Comparison of ENCODE assay signal across 13 cellular contexts in genomic region chr14:25121342-25122129, GRCh38.
DNase-seq lines count a peak whose midpoint lies in the region; ATAC-seq, FAIRE-seq and TF ChIP-seq lines count a peak whose summit lies in the region.
"Had no signal": no experiment of that assay in that cellular context is flagged by ENCODE, and none has a peak within 500 bp of the region (broad histone marks: within the 10 kb centered on the region; RNA-seq: fewer than 3 reads in every experiment).

No MANE protein-coding gene starts in this region.

- H3K4me1 ChIP-seq in HepG2 (ENCODE audit: insufficient read depth, low read length) (no peaks in the 10 kb centered on the region), right lobe of liver (peaks cover 0 to 2% (median 0%) of the 10 kb centered on the region in 4 donors), right atrium auricular region (peaks cover 0 to 34% of the 10 kb centered on the region in 2 donors), vagina (no peaks in the 10 kb centered on the region)

- no peak overlapping the region for H3K9ac ChIP-seq in HepG2 (ENCODE audit: insufficient read depth, low read depth, low read length)

- no peaks in the 10 kb centered on the region for H3K79me2 ChIP-seq in HepG2 (ENCODE audit: insufficient read depth, low read length)

- no peak for TF ChIP-seq RAD21 in HepG2 (CRISPR knock-in tag; IDR thresholded peaks at IDR 0.05)

- H2AFZ ChIP-seq in HepG2 (ENCODE audit: low read length): no peak overlapping the region

- ATAC-seq in HepG2 (peak; percentile 40), right lobe of liver (no peak), HG03432 (IDR thresholded peaks at IDR 0.05; ENCODE audit: unreplicated experiment) (no peak), HG03565 (IDR thresholded peaks at IDR 0.05; ENCODE audit: unreplicated experiment) (no peak)

- no peaks in the 10 kb centered on the region for H3K36me3 ChIP-seq in HepG2 (replicated peaks in 1 of 2; ENCODE audit: control insufficient read depth in 1 of 2, insufficient read depth in 2 of 2, low read length in 2 of 2)
- H3K36me3 ChIP-seq in right lobe of liver: no peaks in the 10 kb centered on the region
- H3K36me3 ChIP-seq in right atrium auricular region: no peaks in the 10 kb centered on the region
- H3K36me3 ChIP-seq in vagina: no peaks in the 10 kb centered on the region

- H3K4me2 ChIP-seq in HepG2 (ENCODE audit: low read depth, low read length): no peak overlapping the region

- no peak overlapping the region for H3K4me3 ChIP-seq in HepG2 (replicated peaks in 1 of 3; ENCODE audit: insufficient read depth in 1 of 3, low read depth in 2 of 3, low read length in 3 of 3)
- H3K4me3 ChIP-seq in right lobe of liver: no peak overlapping the region
- H3K4me3 ChIP-seq in right atrium auricular region: no peak overlapping the region
- no peak overlapping the region for H3K4me3 ChIP-seq in vagina

- H3K9me3 ChIP-seq in HepG2 (ENCODE audit: low read length): no peaks in the 10 kb centered on the region
- H3K9me3 ChIP-seq in right lobe of liver: no peaks in the 10 kb centered on the region
- no peaks in the 10 kb centered on the region for H3K9me3 ChIP-seq in right atrium auricular region
- H3K9me3 ChIP-seq in vagina: no peaks in the 10 kb centered on the region

- POLR2A ChIA-PET in HepG2 (lab: Yijun Ruan, JAX): no interaction called here

- CTCF ChIA-PET in HepG2 (lab: Yijun Ruan, JAX; ENCODE audit: low intra/inter-chr PET ratio, low total read pairs): no interaction called here

- FAIRE-seq in HepG2 (lab: Jason Lieb, UNC): no peak

- 21% methylated on average over 3 of the region's 3 CpGs for WGBS in HepG2 (ENCODE audit: low lambda C conversion rate)
- 75% methylated on average over 1 of the region's 3 CpGs for WGBS in right lobe of liver (ENCODE audit: insufficient coverage, low coverage, low lambda C conversion rate, missing lambda C conversion rate)

- no peaks in the 10 kb centered on the region for H3K27me3 ChIP-seq in HepG2 (ENCODE audit: control insufficient read depth in 1 of 2, insufficient read depth in 2 of 2, low read length in 2 of 2)
- H3K27me3 ChIP-seq in right lobe of liver: no peaks in the 10 kb centered on the region
- no peaks in the 10 kb centered on the region for H3K27me3 ChIP-seq in right atrium auricular region
- no peaks in the 10 kb centered on the region for H3K27me3 ChIP-seq in vagina

- no TSS peak for BruUV-seq in HepG2 (replicated peaks; lab: Mats Ljungman, UMichigan)

- in situ Hi-C loops in HepG2 (cut with HindIII; ENCODE audit: extremely low pct_ligation_motif_present, low pct_unique_long_range_greater_than_20kb): no loop called here

- no peak overlapping the region for H3K27ac ChIP-seq in HepG2 (ENCODE audit: extremely low read length, insufficient read depth, low read length)
- no peak overlapping the region for H3K27ac ChIP-seq in right lobe of liver
- peak overlapping the region; percentile 43 to 57 for H3K27ac ChIP-seq in right atrium auricular region
- H3K27ac ChIP-seq in vagina: no peak overlapping the region

- intact Hi-C loops in HepG2 (cut with micrococcal nuclease; ENCODE audit: unreplicated experiment): no loop called here
- intact Hi-C loops in right lobe of liver (cut with DNase I): no loop called here
- intact Hi-C loops in vagina (cut with DNase I): no loop called here

- DNase-seq in HepG2 (ENCODE audit: low spot score) (peak; percentile 34), right lobe of liver (no peak), astrocyte of the hippocampus (ENCODE audit: low read depth, low spot score) (peak; percentile 60), right atrium auricular region (ENCODE audit: low spot score) (peak; percentile 70), vagina (ENCODE audit: extremely low spot score in 2 of 2) (no peak)
- DNase-seq in stimulated activated CD4-positive, alpha-beta T cell treated with anti-CD3 and anti-CD28 coated beads, Interleukin-2, amount 100 ng/mL, for 48 hours: no peak
- DNase-seq: ACHN; activated CD4-positive, CD25-positive, alpha-beta regulatory T cell; dermis blood vessel endothelial cell; NCI-H2029; stimulated activated CD4-positive, alpha-beta T cell treated with anti-CD3 and anti-CD28 coated beads, Interleukin-4, amount 100 ng/mL, for 1 hour had no signal

- H4K20me1 ChIP-seq in HepG2 (ENCODE audit: insufficient read depth, low read length): no peaks in the 10 kb centered on the region

- no peak for TF ChIP-seq POLR2A in HepG2 (IDR thresholded peaks at IDR 0.05; ENCODE audit: insufficient read depth in 1 of 2, low read depth in 2 of 2, low read length in 2 of 2)
- no peak for TF ChIP-seq POLR2A in right lobe of liver (IDR thresholded peaks at IDR 0.05)
- no peak for TF ChIP-seq POLR2A in vagina (IDR thresholded peaks at IDR 0.05)

- TF ChIP-seq CTCF in HepG2 (CRISPR knock-in tag; IDR thresholded peaks at IDR 0.05): no peak
- no peak for TF ChIP-seq CTCF in right lobe of liver (IDR thresholded peaks at IDR 0.05)
- TF ChIP-seq CTCF in right atrium auricular region (IDR thresholded peaks at IDR 0.05): no peak
- TF ChIP-seq CTCF in vagina (IDR thresholded peaks at IDR 0.05): no peak

- no peak for TF ChIP-seq EP300 in HepG2 (IDR thresholded peaks at IDR 0.05; ENCODE audit: low read depth in 2 of 2, low read length in 2 of 2)
- TF ChIP-seq EP300 in HepG2 (CRISPR knock-in tag; IDR thresholded peaks at IDR 0.05; ENCODE audit: borderline replicate concordance): no peak

TF ChIP-seq in HepG2, 621 proteins besides CTCF, POLR2A, EP300 and RAD21:
- no peak for TF ChIP-seq ZNF713 (CRISPR knock-in tag; IDR thresholded peaks at IDR 0.05)
- no peak for TF ChIP-seq SSRP1 (CRISPR knock-in tag; IDR thresholded peaks at IDR 0.05)
- peak; percentile 99 for TF ChIP-seq NFE2L2 (IDR thresholded peaks at IDR 0.05; ENCODE audit: low read length)
- TF ChIP-seq MAFF (IDR thresholded peaks at IDR 0.05; ENCODE audit: low read depth, low read length): peak; percentile 100
- TF ChIP-seq MTERF4 (CRISPR knock-in tag; IDR thresholded peaks at IDR 0.05): 0 out of 2 replicates have a peak, but pooled peaks have one; percentile 41
- TF ChIP-seq, protein P1, sequence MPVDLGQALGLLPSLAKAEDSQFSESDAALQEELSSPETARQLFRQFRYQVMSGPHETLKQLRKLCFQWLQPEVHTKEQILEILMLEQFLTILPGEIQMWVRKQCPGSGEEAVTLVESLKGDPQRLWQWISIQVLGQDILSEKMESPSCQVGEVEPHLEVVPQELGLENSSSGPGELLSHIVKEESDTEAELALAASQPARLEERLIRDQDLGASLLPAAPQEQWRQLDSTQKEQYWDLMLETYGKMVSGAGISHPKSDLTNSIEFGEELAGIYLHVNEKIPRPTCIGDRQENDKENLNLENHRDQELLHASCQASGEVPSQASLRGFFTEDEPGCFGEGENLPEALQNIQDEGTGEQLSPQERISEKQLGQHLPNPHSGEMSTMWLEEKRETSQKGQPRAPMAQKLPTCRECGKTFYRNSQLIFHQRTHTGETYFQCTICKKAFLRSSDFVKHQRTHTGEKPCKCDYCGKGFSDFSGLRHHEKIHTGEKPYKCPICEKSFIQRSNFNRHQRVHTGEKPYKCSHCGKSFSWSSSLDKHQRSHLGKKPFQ (CRISPR knock-in tag; IDR thresholded peaks at IDR 0.05; ENCODE audit: insufficient replicate concordance): no peak
- peak; percentile 87 for TF ChIP-seq MAFG (CRISPR knock-in tag; IDR thresholded peaks at IDR 0.05)
- TF ChIP-seq WIZ (CRISPR knock-in tag; IDR thresholded peaks at IDR 0.05): no peak
- no peak for TF ChIP-seq PHF8 (CRISPR knock-in tag; IDR thresholded peaks at IDR 0.05)
- peak; percentile 83 for TF ChIP-seq FOSL2 (CRISPR knock-in tag; IDR thresholded peaks at IDR 0.05)
- TF ChIP-seq MAFK (conservative IDR thresholded peaks at IDR 0.05 in 1 of 2, IDR thresholded peaks at IDR 0.05 in 1 of 2; ENCODE audit: low read length in 2 of 2): peak; percentile 100
- no peak for TF ChIP-seq MAZ (IDR thresholded peaks at IDR 0.05; ENCODE audit: borderline replicate concordance, low read depth, low read length)
- TF ChIP-seq MAZ (CRISPR knock-in tag; IDR thresholded peaks at IDR 0.05; ENCODE audit: low read depth): no peak
- TF ChIP-seq NBN (conservative IDR thresholded peaks at IDR 0.05): no peak
- TF ChIP-seq TFAP4 (IDR thresholded peaks at IDR 0.05; ENCODE audit: borderline replicate concordance, low read depth): peak; percentile 68; the same call in 1 of the 2 replicates
- TF ChIP-seq ZNF552 (CRISPR knock-in tag; IDR thresholded peaks at IDR 0.05; ENCODE audit: borderline replicate concordance): no peak

Comparison
In these comparisons a context has a peak if more than half of its experiments do, and no peak if none do; other contexts are left out.
1. DNase-seq: peak in HepG2 (single experiment), astrocyte of the hippocampus (single experiment) and right atrium auricular region (single experiment); none in right lobe of liver (0 of 3), stimulated activated CD4-positive, alpha-beta T cell treated with anti-CD3 and anti-CD28 coated beads, Interleukin-2, amount 100 ng/mL, for 48 hours (0 of 2) and vagina (0 of 2).
2. H3K27ac ChIP-seq: peak in right atrium auricular region (2 of 2); none in HepG2 (single experiment), right lobe of liver (0 of 3) and vagina (single experiment).